Comparison of ENCODE assay signal across 1 cellular context in the genomic region with DNA sequence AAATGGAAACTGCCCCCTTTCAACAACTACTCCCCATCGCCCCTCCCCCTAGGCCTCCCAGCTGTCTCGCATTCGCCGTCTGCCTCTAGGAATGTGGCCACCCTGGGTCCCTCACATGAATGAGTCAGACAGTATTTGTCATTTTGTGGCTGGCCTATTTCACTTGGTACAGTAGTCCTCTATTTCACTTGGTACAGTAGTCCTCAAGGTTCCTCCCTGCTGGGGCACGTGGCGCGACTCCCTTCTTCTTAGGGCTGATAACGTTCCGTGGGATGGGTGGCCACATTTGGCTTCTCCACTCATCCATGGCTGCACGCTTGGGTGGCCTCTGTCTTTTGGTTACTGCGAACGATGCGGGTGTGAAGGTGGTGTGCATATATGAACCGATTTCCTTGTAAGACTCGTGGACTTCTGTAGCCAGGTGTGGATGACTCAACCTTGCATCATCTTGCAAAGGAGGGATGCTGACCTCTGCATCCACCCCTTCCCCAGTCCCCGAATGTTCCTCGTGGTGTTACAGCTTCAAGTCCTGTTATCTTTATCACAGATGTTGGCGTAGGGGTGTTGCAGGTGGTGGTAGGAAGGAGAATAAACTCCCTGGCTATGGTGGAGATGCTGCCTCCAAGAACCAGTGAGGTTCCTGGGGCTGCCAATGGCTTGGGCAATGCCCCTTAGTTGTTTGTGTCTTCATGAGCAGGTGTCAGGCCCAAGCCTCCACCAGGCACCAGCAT.
TF ChIP-seq lines count a peak whose summit lies in the region.

No MANE protein-coding gene starts in this region.

TF ChIP-seq in GM23338, 12 proteins besides CTCF, POLR2A, EP300 and RAD21 (continued from another document):
- TF ChIP-seq, protein P1, sequence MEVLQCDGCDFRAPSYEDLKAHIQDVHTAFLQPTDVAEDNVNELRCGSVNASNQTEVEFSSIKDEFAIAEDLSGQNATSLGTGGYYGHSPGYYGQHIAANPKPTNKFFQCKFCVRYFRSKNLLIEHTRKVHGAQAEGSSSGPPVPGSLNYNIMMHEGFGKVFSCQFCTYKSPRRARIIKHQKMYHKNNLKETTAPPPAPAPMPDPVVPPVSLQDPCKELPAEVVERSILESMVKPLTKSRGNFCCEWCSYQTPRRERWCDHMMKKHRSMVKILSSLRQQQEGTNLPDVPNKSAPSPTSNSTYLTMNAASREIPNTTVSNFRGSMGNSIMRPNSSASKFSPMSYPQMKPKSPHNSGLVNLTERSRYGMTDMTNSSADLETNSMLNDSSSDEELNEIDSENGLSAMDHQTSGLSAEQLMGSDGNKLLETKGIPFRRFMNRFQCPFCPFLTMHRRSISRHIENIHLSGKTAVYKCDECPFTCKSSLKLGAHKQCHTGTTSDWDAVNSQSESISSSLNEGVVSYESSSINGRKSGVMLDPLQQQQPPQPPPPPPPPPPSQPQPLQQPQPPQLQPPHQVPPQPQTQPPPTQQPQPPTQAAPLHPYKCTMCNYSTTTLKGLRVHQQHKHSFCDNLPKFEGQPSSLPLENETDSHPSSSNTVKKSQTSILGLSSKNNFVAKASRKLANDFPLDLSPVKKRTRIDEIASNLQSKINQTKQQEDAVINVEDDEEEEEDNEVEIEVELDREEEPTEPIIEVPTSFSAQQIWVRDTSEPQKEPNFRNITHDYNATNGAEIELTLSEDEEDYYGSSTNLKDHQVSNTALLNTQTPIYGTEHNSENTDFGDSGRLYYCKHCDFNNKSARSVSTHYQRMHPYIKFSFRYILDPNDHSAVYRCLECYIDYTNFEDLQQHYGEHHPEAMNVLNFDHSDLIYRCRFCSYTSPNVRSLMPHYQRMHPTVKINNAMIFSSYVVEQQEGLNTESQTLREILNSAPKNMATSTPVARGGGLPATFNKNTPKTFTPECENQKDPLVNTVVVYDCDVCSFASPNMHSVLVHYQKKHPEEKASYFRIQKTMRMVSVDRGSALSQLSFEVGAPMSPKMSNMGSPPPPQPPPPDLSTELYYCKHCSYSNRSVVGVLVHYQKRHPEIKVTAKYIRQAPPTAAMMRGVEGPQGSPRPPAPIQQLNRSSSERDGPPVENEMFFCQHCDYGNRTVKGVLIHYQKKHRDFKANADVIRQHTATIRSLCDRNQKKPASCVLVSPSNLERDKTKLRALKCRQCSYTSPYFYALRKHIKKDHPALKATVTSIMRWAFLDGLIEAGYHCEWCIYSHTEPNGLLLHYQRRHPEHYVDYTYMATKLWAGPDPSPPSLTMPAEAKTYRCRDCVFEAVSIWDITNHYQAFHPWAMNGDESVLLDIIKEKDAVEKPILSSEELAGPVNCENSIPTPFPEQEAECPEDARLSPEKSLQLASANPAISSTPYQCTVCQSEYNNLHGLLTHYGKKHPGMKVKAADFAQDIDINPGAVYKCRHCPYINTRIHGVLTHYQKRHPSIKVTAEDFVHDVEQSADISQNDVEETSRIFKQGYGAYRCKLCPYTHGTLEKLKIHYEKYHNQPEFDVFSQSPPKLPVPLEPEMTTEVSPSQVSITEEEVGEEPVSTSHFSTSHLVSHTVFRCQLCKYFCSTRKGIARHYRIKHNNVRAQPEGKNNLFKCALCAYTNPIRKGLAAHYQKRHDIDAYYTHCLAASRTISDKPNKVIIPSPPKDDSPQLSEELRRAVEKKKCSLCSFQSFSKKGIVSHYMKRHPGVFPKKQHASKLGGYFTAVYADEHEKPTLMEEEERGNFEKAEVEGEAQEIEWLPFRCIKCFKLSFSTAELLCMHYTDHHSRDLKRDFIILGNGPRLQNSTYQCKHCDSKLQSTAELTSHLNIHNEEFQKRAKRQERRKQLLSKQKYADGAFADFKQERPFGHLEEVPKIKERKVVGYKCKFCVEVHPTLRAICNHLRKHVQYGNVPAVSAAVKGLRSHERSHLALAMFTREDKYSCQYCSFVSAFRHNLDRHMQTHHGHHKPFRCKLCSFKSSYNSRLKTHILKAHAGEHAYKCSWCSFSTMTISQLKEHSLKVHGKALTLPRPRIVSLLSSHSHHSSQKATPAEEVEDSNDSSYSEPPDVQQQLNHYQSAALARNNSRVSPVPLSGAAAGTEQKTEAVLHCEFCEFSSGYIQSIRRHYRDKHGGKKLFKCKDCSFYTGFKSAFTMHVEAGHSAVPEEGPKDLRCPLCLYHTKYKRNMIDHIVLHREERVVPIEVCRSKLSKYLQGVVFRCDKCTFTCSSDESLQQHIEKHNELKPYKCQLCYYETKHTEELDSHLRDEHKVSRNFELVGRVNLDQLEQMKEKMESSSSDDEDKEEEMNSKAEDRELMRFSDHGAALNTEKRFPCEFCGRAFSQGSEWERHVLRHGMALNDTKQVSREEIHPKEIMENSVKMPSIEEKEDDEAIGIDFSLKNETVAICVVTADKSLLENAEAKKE (CRISPR knock-in tag; IDR thresholded peaks at IDR 0.05) = no peak
- TF ChIP-seq STAT1 (IDR thresholded peaks at IDR 0.05; ENCODE audit: unreplicated experiment) = no peak
- no peak for TF ChIP-seq POLR2AphosphoS5 (IDR thresholded peaks at IDR 0.05; ENCODE audit: low read depth)
TF ChIP-seq in GM23338: peak in this region for 0.
